In genomic region chr17:57444632-57445031, GRCh38 we compare ENCODE assay signal across 18 cellular contexts.
DNase-seq lines count a peak whose midpoint lies in the region; ATAC-seq and TF ChIP-seq lines count a peak whose summit lies in the region.
"Had no signal": no experiment of that assay in that cellular context is flagged by ENCODE, and none has a peak within 500 bp of the region (broad histone marks: within the 10 kb centered on the region; RNA-seq: fewer than 3 reads in every experiment).

No MANE protein-coding gene starts in this region.

- H3K27ac Mint-ChIP-seq in activated T-cell treated with anti-CD3 and anti-CD28 coated beads, Interleukin-2, amount 50 U/mL, for 24 hours, result peak overlapping the region; percentile 59
- H3K27ac Mint-ChIP-seq in activated naive CD8-positive, alpha-beta T cell treated with anti-CD3 and anti-CD28 coated beads, Interleukin-2, amount 50 U/mL, for 24 hours, result peak overlapping the region; percentile 64
- H3K27ac Mint-ChIP-seq: activated CD8-positive, alpha-beta T cell treated with anti-CD3 and anti-CD28 coated beads for 36 hours had no signal

- H3K27me3 Mint-ChIP-seq in activated T-cell treated with anti-CD3 and anti-CD28 coated beads, Interleukin-2, amount 50 U/mL, for 24 hours, result no peaks in the 10 kb centered on the region
- H3K27me3 Mint-ChIP-seq in activated naive CD8-positive, alpha-beta T cell treated with anti-CD3 and anti-CD28 coated beads, Interleukin-2, amount 50 U/mL, for 24 hours, result no peaks in the 10 kb centered on the region
- H3K27me3 Mint-ChIP-seq: activated CD8-positive, alpha-beta T cell treated with anti-CD3 and anti-CD28 coated beads for 36 hours; naive thymus-derived CD8-positive, alpha-beta T cell had no signal

- no peak for TF ChIP-seq CTCF in foreskin fibroblast (IDR thresholded peaks at IDR 0.05; ENCODE audit: low read depth, low read length)

- no peaks in the 10 kb centered on the region for H3K9me3 Mint-ChIP-seq in activated T-cell treated with anti-CD3 and anti-CD28 coated beads, Interleukin-2, amount 50 U/mL, for 24 hours
- no peaks in the 10 kb centered on the region for H3K9me3 Mint-ChIP-seq in activated naive CD8-positive, alpha-beta T cell treated with anti-CD3 and anti-CD28 coated beads, Interleukin-2, amount 50 U/mL, for 24 hours
- H3K9me3 Mint-ChIP-seq: naive thymus-derived CD8-positive, alpha-beta T cell had no signal

- H3K4me3 Mint-ChIP-seq in activated T-cell treated with anti-CD3 and anti-CD28 coated beads, Interleukin-2, amount 50 U/mL, for 24 hours, result no peak overlapping the region
- no peak overlapping the region for H3K4me3 Mint-ChIP-seq in activated naive CD8-positive, alpha-beta T cell treated with anti-CD3 and anti-CD28 coated beads, Interleukin-2, amount 50 U/mL, for 24 hours
- H3K4me3 Mint-ChIP-seq: activated CD8-positive, alpha-beta T cell treated with anti-CD3 and anti-CD28 coated beads for 36 hours; naive thymus-derived CD8-positive, alpha-beta T cell had no signal

- H3K4me3 ChIP-seq in foreskin fibroblast (ENCODE audit: low read depth in 1 of 2, low read length in 2 of 2), result no peak overlapping the region
- H3K4me3 ChIP-seq: thyroid gland had no signal

- ATAC-seq in activated naive CD8-positive, alpha-beta T cell treated with anti-CD3 and anti-CD28 coated beads, Interleukin-2, amount 50 U/mL, for 24 hours, result no peak
- ATAC-seq: activated CD8-positive, alpha-beta T cell treated with anti-CD3 and anti-CD28 coated beads for 36 hours; naive thymus-derived CD8-positive, alpha-beta T cell had no signal

- intact Hi-C loops in posterior vena cava (cut with DNase I), result no loop called here

- peaks cover 85% of the 10 kb centered on the region for H3K4me1 Mint-ChIP-seq in activated T-cell treated with anti-CD3 and anti-CD28 coated beads, Interleukin-2, amount 50 U/mL, for 24 hours (ENCODE audit: low read depth)
- peaks cover 77% of the 10 kb centered on the region for H3K4me1 Mint-ChIP-seq in activated naive CD8-positive, alpha-beta T cell treated with anti-CD3 and anti-CD28 coated beads, Interleukin-2, amount 50 U/mL, for 24 hours

- H3K36me3 Mint-ChIP-seq in activated T-cell treated with anti-CD3 and anti-CD28 coated beads, Interleukin-2, amount 50 U/mL, for 24 hours (ENCODE audit: low read depth), result peaks cover 8% of the 10 kb centered on the region
- H3K36me3 Mint-ChIP-seq in activated naive CD8-positive, alpha-beta T cell treated with anti-CD3 and anti-CD28 coated beads, Interleukin-2, amount 50 U/mL, for 24 hours (ENCODE audit: low read depth), result peaks cover 4% of the 10 kb centered on the region

- no peak for DNase-seq in activated T-cell treated with anti-CD3 and anti-CD28 coated beads, Interleukin-2, amount 50 U/mL, for 24 hours
- no peak for DNase-seq in activated T-cell treated with anti-CD3 and anti-CD28 coated beads, Interleukin-2, amount 50 U/mL, for 48 hours
- DNase-seq in Kasumi-1 (lab: John Stamatoyannopoulos, UW), result peak; percentile 38 to 57
- no peak for DNase-seq in activated naive CD8-positive, alpha-beta T cell treated with anti-CD3 and anti-CD28 coated beads, Interleukin-2, amount 50 U/mL, for 24 hours
- DNase-seq in posterior vena cava (ENCODE audit: low spot score), result peak; percentile 28
- DNase-seq in SKM-1 (lab: John Stamatoyannopoulos, UW; ENCODE audit: unreplicated experiment), result no peak
- no peak for DNase-seq in NCI-H146 treated with DMSO at 0.1 percent for 48 hours (lab: John Stamatoyannopoulos, UW; ENCODE audit: unreplicated experiment)
- DNase-seq in foreskin fibroblast, result no peak
- DNase-seq: activated CD8-positive, alpha-beta T cell treated with anti-CD3 and anti-CD28 coated beads for 36 hours; activated gamma-delta T cell; brain microvascular endothelial cell; GDM1; hippocampal formation; KG1; naive thymus-derived CD8-positive, alpha-beta T cell; NCI-H2029 treated with DMSO at 0.1 percent for 48 hours; stimulated activated CD8-positive, alpha-beta memory T cell treated with anti-CD3 and anti-CD28 coated beads, Interleukin-4, amount 100 ng/mL, for 48 hours; thyroid gland had no signal

Comparison
In these comparisons a context has a peak if more than half of its experiments do, and no peak if none do; other contexts are left out.
1. DNase-seq: peak in Kasumi-1 (2 of 2) and posterior vena cava (single experiment); none in activated T-cell treated with anti-CD3 and anti-CD28 coated beads, Interleukin-2, amount 50 U/mL, for 24 hours (single experiment), activated T-cell treated with anti-CD3 and anti-CD28 coated beads, Interleukin-2, amount 50 U/mL, for 48 hours (0 of 2), activated naive CD8-positive, alpha-beta T cell treated with anti-CD3 and anti-CD28 coated beads, Interleukin-2, amount 50 U/mL, for 24 hours (single experiment), SKM-1 (single experiment), NCI-H146 treated with DMSO at 0.1 percent for 48 hours (single experiment) and foreskin fibroblast (0 of 2).